In genomic region chr11:93504110-93505095, GRCh38 we compare ENCODE assay signal across 16 cellular contexts.
"Had no signal": no experiment of that assay in that cellular context is flagged by ENCODE, and none has a peak within 500 bp of the region (broad histone marks: within the 10 kb centered on the region; RNA-seq: fewer than 3 reads in every experiment).

No MANE protein-coding gene starts in this region.

- H3K4me1 ChIP-seq: adrenal gland, gastrocnemius medialis, right atrium auricular region, upper lobe of left lung had no signal

- H3K27ac Mint-ChIP-seq: activated CD4-positive, alpha-beta memory T cell treated with anti-CD3 and anti-CD28 coated beads for 36 hours; activated naive CD4-positive, alpha-beta T cell treated with anti-CD3 and anti-CD28 coated beads, Interleukin-2, amount 10 ng/mL, durations not matched to agents 7 days and 5 days had no signal

- H3K27me3 ChIP-seq: adrenal gland, body of pancreas, gastrocnemius medialis, neutrophil, right atrium auricular region, upper lobe of left lung had no signal

- H3K27ac ChIP-seq: adrenal gland, body of pancreas, epithelial cell of prostate, gastrocnemius medialis, neutrophil, right atrium auricular region, upper lobe of left lung had no signal

- H3K9me3 ChIP-seq: adrenal gland, body of pancreas, gastrocnemius medialis, neutrophil, right atrium auricular region, upper lobe of left lung had no signal

- ATAC-seq: body of pancreas, gastrocnemius medialis, left ventricle myocardium superior had no signal

- H3K36me3 ChIP-seq: adrenal gland, gastrocnemius medialis, neutrophil, right atrium auricular region had no signal

- H3K27me3 Mint-ChIP-seq: activated CD4-positive, alpha-beta memory T cell treated with anti-CD3 and anti-CD28 coated beads for 36 hours; activated naive CD4-positive, alpha-beta T cell treated with anti-CD3 and anti-CD28 coated beads, Interleukin-2, amount 10 ng/mL, durations not matched to agents 7 days and 5 days had no signal

- H3K4me3 ChIP-seq: adrenal gland, body of pancreas, gastrocnemius medialis, right atrium auricular region, smooth muscle cell, upper lobe of left lung had no signal

- H3K4me3 Mint-ChIP-seq: activated CD4-positive, alpha-beta memory T cell treated with anti-CD3 and anti-CD28 coated beads for 36 hours; activated naive CD4-positive, alpha-beta T cell treated with anti-CD3 and anti-CD28 coated beads, Interleukin-2, amount 10 ng/mL, durations not matched to agents 7 days and 5 days had no signal

- DNase-seq: activated CD4-positive, alpha-beta memory T cell treated with anti-CD3 and anti-CD28 coated beads for 36 hours; activated CD4-positive, CD25-positive, alpha-beta regulatory T cell treated with anti-CD3 and anti-CD28 coated beads, Interleukin-2, amount 50 U/mL, for 72 hours; activated naive CD4-positive, alpha-beta T cell treated with anti-CD3 and anti-CD28 coated beads, Interleukin-2, amount 10 ng/mL, durations not matched to agents 7 days and 5 days; body of pancreas; central memory CD4-positive, alpha-beta T cell; cortex of kidney; effector CD8-positive, alpha-beta T cell; gastrocnemius medialis; left ventricle myocardium superior; stimulated activated naive CD4-positive, alpha-beta T cell; upper lobe of left lung had no signal
